18 cellular contexts compared by ENCODE assay signal in the genomic region with DNA sequence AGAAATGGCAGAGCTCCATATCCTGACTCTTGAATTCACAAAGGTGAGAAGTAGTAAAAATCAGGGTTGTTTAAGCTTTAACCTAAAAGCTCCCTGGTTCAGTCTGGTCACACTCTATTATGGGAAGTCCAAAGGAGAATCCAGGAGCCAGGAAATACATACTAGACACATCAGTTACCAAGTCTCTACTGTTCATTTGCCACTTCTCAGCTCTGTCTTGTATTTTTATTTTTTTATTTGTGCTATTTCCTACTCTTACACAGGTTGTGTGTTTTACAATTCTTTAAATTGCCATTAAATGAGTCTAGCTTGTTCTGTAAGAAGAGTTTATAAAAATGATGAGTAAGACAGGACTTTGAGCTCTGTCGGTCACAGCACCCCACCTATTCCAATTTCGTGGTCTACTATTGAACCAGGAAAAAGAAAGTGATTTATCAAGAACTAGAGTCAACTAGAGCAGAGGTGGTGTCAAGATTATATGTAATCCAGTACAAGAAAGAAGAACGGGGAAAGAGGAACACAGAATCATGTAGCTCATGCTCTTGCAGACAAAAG. TPM values are rescaled to one million over a fixed set of nuclear protein-coding genes. Genes with fewer than 3 reads are reported as not detected.
DNase-seq lines count a peak whose midpoint lies in the region; ATAC-seq and TF ChIP-seq lines count a peak whose summit lies in the region.
"Had no signal": no experiment of that assay in that cellular context is flagged by ENCODE, and none has a peak within 500 bp of the region (broad histone marks: within the 10 kb centered on the region; RNA-seq: fewer than 3 reads in every experiment).

No MANE protein-coding gene starts in this region.

- H3K4me3 ChIP-seq in Peyer's patch (no peak overlapping the region), iPS-20b (ENCODE audit: low read length) (no peak overlapping the region), body of pancreas (no peak overlapping the region), breast epithelium (no peak overlapping the region), heart right ventricle (no peak overlapping the region)
- H3K4me3 ChIP-seq: SJCRH30 had no signal

- no peaks in the 10 kb centered on the region for H3K36me3 ChIP-seq in Peyer's patch
- no peaks in the 10 kb centered on the region for H3K36me3 ChIP-seq in iPS-20b (ENCODE audit: insufficient read depth, low read depth, low read length)
- H3K36me3 ChIP-seq in body of pancreas (replicated peaks in 1 of 2; ENCODE audit: insufficient read depth in 1 of 2, low read depth in 2 of 2): no peaks in the 10 kb centered on the region
- H3K36me3 ChIP-seq in breast epithelium: no peaks in the 10 kb centered on the region
- no peaks in the 10 kb centered on the region for H3K36me3 ChIP-seq in heart right ventricle
- H3K36me3 ChIP-seq: SJCRH30 had no signal

- peak overlapping the region; percentile 68 for H3K27ac Mint-ChIP-seq in stimulated activated memory B cell treated with anti-CD40 and anti-IgM and Interleukin-4, amounts not matched to agents 10 μg/mL and 1 μg/mL and 100 μg/mL, for 72 hours
- H3K27ac Mint-ChIP-seq: IgD-negative memory B cell had no signal

- no peaks in the 10 kb centered on the region for H3K9me3 Mint-ChIP-seq in stimulated activated memory B cell treated with anti-CD40 and anti-IgM and Interleukin-4, amounts not matched to agents 10 μg/mL and 1 μg/mL and 100 μg/mL, for 72 hours

- no peaks in the 10 kb centered on the region for H3K27me3 Mint-ChIP-seq in stimulated activated memory B cell treated with anti-CD40 and anti-IgM and Interleukin-4, amounts not matched to agents 10 μg/mL and 1 μg/mL and 100 μg/mL, for 72 hours
- H3K27me3 Mint-ChIP-seq: IgD-negative memory B cell had no signal

- H3K27ac ChIP-seq in Peyer's patch: peak overlapping the region in 3 of 4 donors; percentile 45 to 74 (median 68)
- H3K27ac ChIP-seq in iPS-20b (ENCODE audit: low read length): peak overlapping the region; percentile 11
- no peak overlapping the region for H3K27ac ChIP-seq in body of pancreas
- no peak overlapping the region for H3K27ac ChIP-seq in breast epithelium
- no peak overlapping the region for H3K27ac ChIP-seq in heart right ventricle
- H3K27ac ChIP-seq: C4-2B, SJCRH30 had no signal

- no peaks in the 10 kb centered on the region for H3K36me3 Mint-ChIP-seq in stimulated activated memory B cell treated with anti-CD40 and anti-IgM and Interleukin-4, amounts not matched to agents 10 μg/mL and 1 μg/mL and 100 μg/mL, for 72 hours
- H3K36me3 Mint-ChIP-seq: IgD-negative memory B cell had no signal

- ATAC-seq in GM21786 (IDR thresholded peaks at IDR 0.05; ENCODE audit: unreplicated experiment) (peak; percentile 39), body of pancreas (no peak), HG03565 (IDR thresholded peaks at IDR 0.05; ENCODE audit: unreplicated experiment) (no peak), heart right ventricle (no peak)
- ATAC-seq in stimulated activated memory B cell treated with anti-CD40 and anti-IgM and Interleukin-4, amounts not matched to agents 10 μg/mL and 1 μg/mL and 100 μg/mL, for 72 hours: peak; percentile 32

- WGBS in body of pancreas, 2 donors: 42 to 45% methylated on average over 3 of the region's 3 CpGs
- 63 to 66% methylated on average over 3 of the region's 3 CpGs for WGBS in heart right ventricle, 2 donors

- TF ChIP-seq POLR2A in Peyer's patch (IDR thresholded peaks at IDR 0.05) (no peak), body of pancreas (IDR thresholded peaks at IDR 0.05) (no peak), breast epithelium (IDR thresholded peaks at IDR 0.05) (no peak)

- H3K4me3 Mint-ChIP-seq in stimulated activated memory B cell treated with anti-CD40 and anti-IgM and Interleukin-4, amounts not matched to agents 10 μg/mL and 1 μg/mL and 100 μg/mL, for 72 hours: peak overlapping the region; percentile 35
- H3K4me3 Mint-ChIP-seq: IgD-negative memory B cell had no signal

- peaks cover 51% of the 10 kb centered on the region for H3K4me1 Mint-ChIP-seq in stimulated activated memory B cell treated with anti-CD40 and anti-IgM and Interleukin-4, amounts not matched to agents 10 μg/mL and 1 μg/mL and 100 μg/mL, for 72 hours

- intact Hi-C loops in body of pancreas (cut with DNase I): no loop called here
- intact Hi-C loops in breast epithelium (cut with DNase I; ENCODE audit: low total_unique reads): no loop called here
- intact Hi-C loops in heart right ventricle (cut with DNase I): no loop called here

- TF ChIP-seq CTCF in Peyer's patch (IDR thresholded peaks at IDR 0.05): no peak
- no peak for TF ChIP-seq CTCF in body of pancreas (IDR thresholded peaks at IDR 0.05)
- TF ChIP-seq CTCF in breast epithelium (IDR thresholded peaks at IDR 0.05): no peak
- TF ChIP-seq CTCF in heart right ventricle (IDR thresholded peaks at IDR 0.05): no peak

- H3K9ac ChIP-seq in iPS-20b (ENCODE audit: low read depth, low read length): no peak overlapping the region

- H3K27me3 ChIP-seq in Peyer's patch: no peaks in the 10 kb centered on the region
- H3K27me3 ChIP-seq in iPS-20b (ENCODE audit: insufficient read depth, low read length): no peaks in the 10 kb centered on the region
- H3K27me3 ChIP-seq in body of pancreas: no peaks in the 10 kb centered on the region
- no peaks in the 10 kb centered on the region for H3K27me3 ChIP-seq in breast epithelium
- no peaks in the 10 kb centered on the region for H3K27me3 ChIP-seq in heart right ventricle

- H3K4me1 ChIP-seq in Peyer's patch (peaks cover 0 to 17% (median 0%) of the 10 kb centered on the region in 4 donors), iPS-20b (ENCODE audit: insufficient read depth, low read length) (peaks cover 31% of the 10 kb centered on the region), body of pancreas (no peaks in the 10 kb centered on the region), breast epithelium (no peaks in the 10 kb centered on the region), heart right ventricle (no peaks in the 10 kb centered on the region)

- no peaks in the 10 kb centered on the region for H3K9me3 ChIP-seq in Peyer's patch
- H3K9me3 ChIP-seq in iPS-20b (ENCODE audit: insufficient read depth, low read depth, low read length): no peaks in the 10 kb centered on the region
- no peaks in the 10 kb centered on the region for H3K9me3 ChIP-seq in body of pancreas
- no peaks in the 10 kb centered on the region for H3K9me3 ChIP-seq in breast epithelium
- peaks cover 0 to 2% (median 0%) of the 10 kb centered on the region in 11 donors for H3K9me3 ChIP-seq in heart right ventricle
- H3K9me3 ChIP-seq: SJCRH30 had no signal

- DNase-seq in Peyer's patch (peak in 1 of 3 donors; percentile 69), body of pancreas (no peak), breast epithelium (ENCODE audit: low spot score in 2 of 2) (no peak), heart right ventricle (no peak)
- DNase-seq: DND-41, HCEC 1CT, NCI-H1105 treated with DMSO at 0.1 percent for 48 hours, NCI-H187, NCI-H345, NCI-H526 treated with DMSO at 0.1 percent for 48 hours, SJCRH30 had no signal

RNA-seq across cellular contexts. Expression of a gene that starts 9.7 kb away (rescaled TPM):
- not detected for total RNA-seq in Peyer's patch
- total RNA-seq in body of pancreas: not detected
- 1 to 10 TPM in 1 of 3 donors, not detected in 2; 3.9 TPM for total RNA-seq in breast epithelium
- total RNA-seq in heart right ventricle: under 1 TPM in 1 of 10 donors, not detected in 9; 0.36 TPM
- not detected for polyA plus RNA-seq in heart right ventricle
- total RNA-seq: LHCN-M2, SJCRH30 had no signal
- polyA plus RNA-seq: IgD-negative memory B cell had no signal

RNA-seq across cellular contexts. Expression of a gene that starts 12.9 kb away (rescaled TPM):
- total RNA-seq in Peyer's patch: not detected
- not detected for total RNA-seq in body of pancreas
- not detected for total RNA-seq in breast epithelium
- not detected for total RNA-seq in heart right ventricle
- not detected for polyA plus RNA-seq in heart right ventricle
- total RNA-seq: LHCN-M2, SJCRH30 had no signal
- polyA plus RNA-seq: IgD-negative memory B cell had no signal

RNA-seq across cellular contexts. Expression of a gene that starts 46.7 kb away (rescaled TPM):
- total RNA-seq in Peyer's patch (100 to 1,000 TPM in 1 of 4 donors, 10 to 100 TPM in 1, 1 to 10 TPM in 1, not detected in 1; 3.2 to 260 (median 18.5) TPM), body of pancreas (not detected), breast epithelium (1 to 10 TPM in 2 of 3 donors, not detected in 1; 1.5 to 1.6 TPM), heart right ventricle (under 1 TPM in 3 of 10 donors, not detected in 7; 0.38 to 0.51 (median 0.42) TPM)
- polyA plus RNA-seq in heart right ventricle: under 1 TPM in 1 of 2 donors, not detected in 1; 0.17 TPM
- total RNA-seq: LHCN-M2, SJCRH30 had no signal

Comparison
In these comparisons a context has a peak if more than half of its experiments do, and no peak if none do; other contexts are left out.
1. ATAC-seq: peak in GM21786 (single experiment) and stimulated activated memory B cell treated with anti-CD40 and anti-IgM and Interleukin-4, amounts not matched to agents 10 μg/mL and 1 μg/mL and 100 μg/mL, for 72 hours (single experiment); none in body of pancreas (single experiment), HG03565 (single experiment) and heart right ventricle (0 of 8).
2. H3K27ac ChIP-seq: peak in Peyer's patch (3 of 4) and iPS-20b (single experiment); none in body of pancreas (0 of 4), breast epithelium (0 of 2) and heart right ventricle (0 of 10).